In the genomic region with DNA sequence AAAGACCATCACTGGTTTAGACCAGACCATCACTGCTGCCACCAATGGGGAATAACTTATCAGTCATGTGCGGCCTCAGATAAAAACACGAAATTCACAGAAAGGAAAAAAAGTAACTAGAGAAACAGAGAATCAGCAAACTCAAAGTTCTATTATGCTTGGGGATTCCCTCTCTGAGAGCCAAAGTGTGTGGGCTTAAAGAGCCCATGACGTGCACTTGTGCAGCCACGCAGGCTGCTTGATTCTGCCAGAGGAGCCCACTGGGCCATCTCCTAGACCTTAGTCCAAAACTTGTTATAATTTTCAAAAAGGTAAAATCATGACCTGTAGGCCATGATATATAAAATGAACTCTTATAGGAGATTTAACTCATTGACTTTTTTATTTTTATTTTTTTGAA, we compare ENCODE assay signal across 20 cellular contexts. TPM values are rescaled to one million over a fixed set of nuclear protein-coding genes. Genes with fewer than 3 reads are reported as not detected.
DNase-seq lines count a peak whose midpoint lies in the region; ATAC-seq, FAIRE-seq and TF ChIP-seq lines count a peak whose summit lies in the region.
"Had no signal": no experiment of that assay in that cellular context is flagged by ENCODE, and none has a peak within 500 bp of the region (broad histone marks: within the 10 kb centered on the region; RNA-seq: fewer than 3 reads in every experiment).

No MANE protein-coding gene starts in this region.

- TF ChIP-seq POLR2A in GM12878 (IDR thresholded peaks at IDR 0.05; ENCODE audit: low read depth, low read length) = no peak

- H4K20me1 ChIP-seq in GM12878 (ENCODE audit: control insufficient read depth, insufficient read depth) = no peaks in the 10 kb centered on the region

- H3K27ac ChIP-seq in GM12878 (ENCODE audit: control insufficient read depth, insufficient read depth) (no peak overlapping the region), coronary artery (no peak overlapping the region)

- H3K4me1 ChIP-seq in GM12878 (ENCODE audit: control insufficient read depth, insufficient read depth, low read length) = peaks cover 3% of the 10 kb centered on the region; the same call in 1 of the 2 replicates
- H3K4me1 ChIP-seq: BE2C had no signal

- DNase-seq in activated effector memory CD4-positive, alpha-beta T cell treated with anti-CD3 and anti-CD28 coated beads, Interleukin-2, amount 50 U/mL, for 16 hours = peak; percentile 46
- DNase-seq in activated effector memory CD4-positive, alpha-beta T cell treated with Interleukin-2 at 50 U/mL for 16 hours = no peak
- DNase-seq in activated T-helper 1 cell treated with anti-CD3 and anti-CD28 coated beads, Interleukin-12 subunit alpha, Interleukin-12 subunit beta, Interleukin-2, Interleukin-4 antibody, amounts not matched to agents 30 ng/mL and 10 ng/mL and 1 ng/mL, durations not matched to agents 14 hours and 24 hours and 36 hours (ENCODE audit: low spot score) = no peak
- no peak for DNase-seq in GM12878 (ENCODE audit: low read depth, low spot score)
- no peak for DNase-seq in coronary artery (ENCODE audit: low spot score)
- no peak for DNase-seq in SIG-M5 treated with dmso at 0.1 percent for 504 hours (lab: John Stamatoyannopoulos, UW; ENCODE audit: unreplicated experiment)
- DNase-seq: ACHN; BE2C; C1 segment of cervical spinal cord; Caco-2; CD4-positive, alpha-beta T cell; H9 had no signal

- H2AFZ ChIP-seq in GM12878 (ENCODE audit: control insufficient read depth, low read depth, low read length) = no peak overlapping the region

- SMC1A ChIA-PET in GM12878 (lab: Charles Lee; ENCODE audit: uncharacterized antibody, unreplicated experiment) = interaction anchor here (1.0 to 2.4 kb wide), 2 partner anchors 42 to 46 kb away, joined by 5 to 14 read pairs; no protein-coding TSS in a partner anchor

- BruUV-seq in GM12878 (replicated peaks; lab: Mats Ljungman, UMichigan) = no TSS peak

- FAIRE-seq in GM12878 (lab: Jason Lieb, UNC) = no peak
- FAIRE-seq: A204.1, D721Med, G401.6, GM12892, H1, HepG2 had no signal

- TF ChIP-seq RAD21 in GM12878 (IDR thresholded peaks at IDR 0.05; ENCODE audit: insufficient read depth, low read depth, low read length) = no peak

- no peaks in the 10 kb centered on the region for H3K79me2 ChIP-seq in GM12878 (ENCODE audit: control insufficient read depth, insufficient read depth, low read length)

- in situ Hi-C loops in GM12878 (cut with MboI) = no loop called here

- no peak for TF ChIP-seq CTCF in GM12878 (IDR thresholded peaks at IDR 0.05 in 2 of 3, conservative IDR thresholded peaks at IDR 0.05 in 1 of 3; ENCODE audit: control insufficient read depth in 2 of 3, extremely low read depth in 1 of 3, insufficient read depth in 1 of 3, low read depth in 3 of 3, low read length in 3 of 3)
- no peak for TF ChIP-seq CTCF in coronary artery (IDR thresholded peaks at IDR 0.05)

- H3K36me3 Mint-ChIP-seq in activated T-helper 1 cell treated with anti-CD3 and anti-CD28 coated beads, Interleukin-12 subunit alpha, Interleukin-12 subunit beta, Interleukin-2, Interleukin-4 antibody, amounts not matched to agents 30 ng/mL and 10 ng/mL and 1 ng/mL, durations not matched to agents 14 hours and 24 hours and 36 hours (ENCODE audit: low read depth) = no peaks in the 10 kb centered on the region
- no peaks in the 10 kb centered on the region for H3K36me3 Mint-ChIP-seq in stimulated activated memory B cell treated with anti-CD40 and anti-IgM and Interleukin-4, amounts not matched to agents 10 μg/mL and 1 μg/mL and 100 μg/mL, for 72 hours
- H3K36me3 Mint-ChIP-seq: IgD-negative memory B cell had no signal

- H3K4me1 Mint-ChIP-seq in activated T-helper 1 cell treated with anti-CD3 and anti-CD28 coated beads, Interleukin-12 subunit alpha, Interleukin-12 subunit beta, Interleukin-2, Interleukin-4 antibody, amounts not matched to agents 30 ng/mL and 10 ng/mL and 1 ng/mL, durations not matched to agents 14 hours and 24 hours and 36 hours (ENCODE audit: low read depth) = no peaks in the 10 kb centered on the region
- H3K4me1 Mint-ChIP-seq in stimulated activated memory B cell treated with anti-CD40 and anti-IgM and Interleukin-4, amounts not matched to agents 10 μg/mL and 1 μg/mL and 100 μg/mL, for 72 hours = no peaks in the 10 kb centered on the region

- WGBS in GM12878 (ENCODE audit: insufficient coverage, insufficient replicate concordance, low lambda C conversion rate, missing lambda C conversion rate) = 16% methylated on average over 4 of the region's 4 CpGs

- peaks cover 25% of the 10 kb centered on the region for H3K27me3 Mint-ChIP-seq in activated T-helper 1 cell treated with anti-CD3 and anti-CD28 coated beads, Interleukin-12 subunit alpha, Interleukin-12 subunit beta, Interleukin-2, Interleukin-4 antibody, amounts not matched to agents 30 ng/mL and 10 ng/mL and 1 ng/mL, durations not matched to agents 14 hours and 24 hours and 36 hours (ENCODE audit: insufficient read depth)
- H3K27me3 Mint-ChIP-seq in stimulated activated memory B cell treated with anti-CD40 and anti-IgM and Interleukin-4, amounts not matched to agents 10 μg/mL and 1 μg/mL and 100 μg/mL, for 72 hours = no peaks in the 10 kb centered on the region
- H3K27me3 Mint-ChIP-seq: CD4-positive, alpha-beta T cell had no signal

- POLR2A ChIA-PET in GM12878 (lab: Charles Lee) = no interaction called here

- H3K9me3 Mint-ChIP-seq in activated T-helper 1 cell treated with anti-CD3 and anti-CD28 coated beads, Interleukin-12 subunit alpha, Interleukin-12 subunit beta, Interleukin-2, Interleukin-4 antibody, amounts not matched to agents 30 ng/mL and 10 ng/mL and 1 ng/mL, durations not matched to agents 14 hours and 24 hours and 36 hours = no peaks in the 10 kb centered on the region
- H3K9me3 Mint-ChIP-seq in stimulated activated memory B cell treated with anti-CD40 and anti-IgM and Interleukin-4, amounts not matched to agents 10 μg/mL and 1 μg/mL and 100 μg/mL, for 72 hours = no peaks in the 10 kb centered on the region
- H3K9me3 Mint-ChIP-seq: CD4-positive, alpha-beta T cell; H9; IgD-negative memory B cell had no signal

- H3K27me3 ChIP-seq in GM12878 (replicated peaks in 1 of 2; ENCODE audit: control insufficient read depth in 2 of 2, insufficient read depth in 2 of 2, low read length in 1 of 2) = no peaks in the 10 kb centered on the region
- H3K27me3 ChIP-seq: BE2C had no signal

- CTCF ChIA-PET in GM12878 (lab: Yijun Ruan, JAX) = interaction anchor here (0.8 to 1.6 kb wide), 3 partner anchors 14 to 88 kb away, joined by 3 to 4 read pairs (median 4); no protein-coding TSS in a partner anchor

- peak; percentile 55 for ATAC-seq in GM12878
- ATAC-seq in stimulated activated memory B cell treated with anti-CD40 and anti-IgM and Interleukin-4, amounts not matched to agents 10 μg/mL and 1 μg/mL and 100 μg/mL, for 72 hours = no peak
- ATAC-seq: HepG2 had no signal

- H3K4me3 ChIP-seq in GM12878 = no peak overlapping the region
- no peak overlapping the region for H3K4me3 ChIP-seq in coronary artery

- intact Hi-C loops in activated T-helper 1 cell treated with anti-CD3 and anti-CD28 coated beads, Interleukin-12 subunit alpha, Interleukin-12 subunit beta, Interleukin-2, Interleukin-4 antibody, amounts not matched to agents 30 ng/mL and 10 ng/mL and 1 ng/mL, durations not matched to agents 14 hours and 24 hours and 36 hours (cut with micrococcal nuclease) = no loop called here
- intact Hi-C loops in GM12878 (cut with micrococcal nuclease; ENCODE audit: unreplicated experiment) = no loop called here

- TF ChIP-seq EP300 in GM12878 (IDR thresholded peaks at IDR 0.05; ENCODE audit: borderline replicate concordance in 1 of 2, control insufficient read depth in 1 of 2, low read depth in 2 of 2, low read length in 2 of 2) = no peak

- H3K27ac Mint-ChIP-seq in activated T-helper 1 cell treated with anti-CD3 and anti-CD28 coated beads, Interleukin-12 subunit alpha, Interleukin-12 subunit beta, Interleukin-2, Interleukin-4 antibody, amounts not matched to agents 30 ng/mL and 10 ng/mL and 1 ng/mL, durations not matched to agents 14 hours and 24 hours and 36 hours = peak overlapping the region; percentile 1
- peak overlapping the region; percentile 39 for H3K27ac Mint-ChIP-seq in stimulated activated memory B cell treated with anti-CD40 and anti-IgM and Interleukin-4, amounts not matched to agents 10 μg/mL and 1 μg/mL and 100 μg/mL, for 72 hours
- H3K27ac Mint-ChIP-seq: CD4-positive, alpha-beta T cell; H9 had no signal

- RAD21 ChIA-PET in GM12878 (lab: Charles Lee; ENCODE audit: unreplicated experiment) = no interaction called here

- H3K9ac ChIP-seq in GM12878 (ENCODE audit: control insufficient read depth, insufficient read depth, low read length) = no peak overlapping the region

- no peaks in the 10 kb centered on the region for H3K9me3 ChIP-seq in GM12878 (replicated peaks; ENCODE audit: control insufficient read depth, insufficient read depth, low read length)
- H3K9me3 ChIP-seq: BE2C, Caco-2 had no signal

- H3K4me2 ChIP-seq in GM12878 (ENCODE audit: control insufficient read depth, insufficient read depth) = no peak overlapping the region

- H3K4me3 Mint-ChIP-seq in activated T-helper 1 cell treated with anti-CD3 and anti-CD28 coated beads, Interleukin-12 subunit alpha, Interleukin-12 subunit beta, Interleukin-2, Interleukin-4 antibody, amounts not matched to agents 30 ng/mL and 10 ng/mL and 1 ng/mL, durations not matched to agents 14 hours and 24 hours and 36 hours = no peak overlapping the region
- H3K4me3 Mint-ChIP-seq in stimulated activated memory B cell treated with anti-CD40 and anti-IgM and Interleukin-4, amounts not matched to agents 10 μg/mL and 1 μg/mL and 100 μg/mL, for 72 hours = no peak overlapping the region
- H3K4me3 Mint-ChIP-seq: CD4-positive, alpha-beta T cell; H9; IgD-negative memory B cell had no signal

- H3K36me3 ChIP-seq in GM12878 (ENCODE audit: control insufficient read depth in 2 of 2, insufficient read depth in 2 of 2, low read length in 1 of 2) = no peaks in the 10 kb centered on the region
- H3K36me3 ChIP-seq: BE2C had no signal

RNA-seq across cellular contexts. Expression of gene RAB44, which starts 15.2 kb away (rescaled TPM):
- 0.05 and 0.10 TPM in 2 replicates for total RNA-seq in activated T-helper 1 cell treated with anti-CD3 and anti-CD28 coated beads, Interleukin-12 subunit alpha, Interleukin-12 subunit beta, Interleukin-2, Interleukin-4 antibody, amounts not matched to agents 30 ng/mL and 10 ng/mL and 1 ng/mL, durations not matched to agents 14 hours and 24 hours and 36 hours
- 0.23 TPM in 1 of 2 replicates, not detected in the other for total RNA-seq in GM12878 (2013; cell fraction: nucleolus; rRNA removed)
- total RNA-seq in GM12878 (2014; rRNA removed) = 0.06 TPM in 1 of 2 replicates, not detected in the other
- not detected in 2 replicates for total RNA-seq in GM12878 (2014; rRNA removed; fragmentation: Illumina TruSeq; extraction: Trizol)
- total RNA-seq in GM12878 (2021) = 0.05 TPM in 1 of 2 replicates, not detected in the other
- polyA plus RNA-seq in GM12878 (2011; ENCODE audit: low read depth) = not detected
- 0.05 TPM in 1 of 2 replicates, not detected in the other for polyA plus RNA-seq in GM12878 (2011; rRNA removed)
- 0.05 and 0.06 TPM in 2 replicates for polyA plus RNA-seq in GM12878 (2011; cell fraction: cytosol; rRNA removed)
- 0.24 and 0.26 TPM in 2 replicates for polyA plus RNA-seq in GM12878 (2011; cell fraction: nucleus; rRNA removed)
- polyA plus RNA-seq in GM12878 (2012) = 0.03 and 0.05 TPM in 2 replicates
- polyA plus RNA-seq in GM12878 (2014; fragmentation: Illumina TruSeq; extraction: Trizol) = 0.01 TPM in 1 of 2 replicates, not detected in the other
- polyA plus RNA-seq in GM12878 (2014; fragmentation: Nextera tagmentation; extraction: Ambion mirVana) = under 1 TPM in 1 of 2 experiments, not detected in 1; 0.02 TPM
- 0.01 and 0.05 TPM in 2 replicates for polyA plus RNA-seq in GM12878 (2014; rRNA removed)
- polyA plus RNA-seq in GM12878 (2016; fragmentation: Nextera tagmentation; extraction: Ambion mirVana) = under 1 TPM; 0.05 to 0.08 TPM
- 0.05 TPM in 1 of 2 replicates, not detected in the other for polyA minus RNA-seq in GM12878 (2011; rRNA and poly(A)+ RNA removed)
- not detected in 2 replicates for polyA minus RNA-seq in GM12878 (2011; cell fraction: cytosol; rRNA and poly(A)+ RNA removed)
- polyA minus RNA-seq in GM12878 (2011; cell fraction: nucleus; rRNA and poly(A)+ RNA removed) = not detected in 2 replicates
- total RNA-seq: Caco-2, H1, H9, HepG2 had no signal
- polyA plus RNA-seq: HepG2, IgD-negative memory B cell had no signal

RNA-seq across cellular contexts. Expression of gene CDKN1A, which starts 34.3 kb away (rescaled TPM):
- total RNA-seq in activated T-helper 1 cell treated with anti-CD3 and anti-CD28 coated beads, Interleukin-12 subunit alpha, Interleukin-12 subunit beta, Interleukin-2, Interleukin-4 antibody, amounts not matched to agents 30 ng/mL and 10 ng/mL and 1 ng/mL, durations not matched to agents 14 hours and 24 hours and 36 hours = 105 and 107 TPM in 2 replicates
- 98.4 and 111 TPM in 2 replicates for total RNA-seq in GM12878 (2013; cell fraction: nucleolus; rRNA removed)
- 186 and 198 TPM in 2 replicates for total RNA-seq in GM12878 (2014; rRNA removed)
- total RNA-seq in GM12878 (2014; rRNA removed; fragmentation: Illumina TruSeq; extraction: Trizol) = 139 and 144 TPM in 2 replicates
- 315 and 321 TPM in 2 replicates for total RNA-seq in GM12878 (2021)
- polyA plus RNA-seq in GM12878 (2011; ENCODE audit: low read depth) = 50.2 TPM
- 103 and 200 TPM in 2 replicates for polyA plus RNA-seq in GM12878 (2011; rRNA removed)
- 275 and 303 TPM in 2 replicates for polyA plus RNA-seq in GM12878 (2011; cell fraction: cytosol; rRNA removed)
- 252 and 284 TPM in 2 replicates for polyA plus RNA-seq in GM12878 (2011; cell fraction: nucleus; rRNA removed)
- 129 and 156 TPM in 2 replicates for polyA plus RNA-seq in GM12878 (2012)
- 154 and 232 TPM in 2 replicates for polyA plus RNA-seq in GM12878 (2014; fragmentation: Illumina TruSeq; extraction: Trizol)
- polyA plus RNA-seq in GM12878 (2014; fragmentation: Nextera tagmentation; extraction: Ambion mirVana) = 10 to 100 TPM; 25.2 to 48.4 TPM
- 330 and 358 TPM in 2 replicates for polyA plus RNA-seq in GM12878 (2014; rRNA removed)
- polyA plus RNA-seq in GM12878 (2016; fragmentation: Nextera tagmentation; extraction: Ambion mirVana) = 100 to 1,000 TPM; 604 to 637 TPM
- polyA minus RNA-seq in GM12878 (2011; rRNA and poly(A)+ RNA removed) = 81.2 and 140 TPM in 2 replicates
- 55.9 and 57.9 TPM in 2 replicates for polyA minus RNA-seq in GM12878 (2011; cell fraction: cytosol; rRNA and poly(A)+ RNA removed)
- polyA minus RNA-seq in GM12878 (2011; cell fraction: nucleus; rRNA and poly(A)+ RNA removed) = 58.8 and 96.6 TPM in 2 replicates
